In genomic region chr22:21937821-21938070, GRCh38 we compare ENCODE assay signal across 8 cellular contexts. TPM values are rescaled to one million over a fixed set of nuclear protein-coding genes. Genes with fewer than 3 reads are reported as not detected.
DNase-seq lines count a peak whose midpoint lies in the region; ATAC-seq and TF ChIP-seq lines count a peak whose summit lies in the region.

No MANE protein-coding gene starts in this region.

- intact Hi-C loops in PC-3 (cut with micrococcal nuclease): loop anchor here (1.0 to 5.0 kb wide), 3 partner anchors 15 to 224 kb away; partner anchors contain the start of gene PPM1F

- POLR2A ChIA-PET in BJ (lab: Charles Lee) (interaction anchor here (0.8 kb wide), 1 partner anchor 230 kb away, joined by 14 read pairs; no protein-coding TSS in a partner anchor), PC-3 (lab: Charles Lee; ENCODE audit: unreplicated experiment) (no interaction called here)

- no peaks in the 10 kb centered on the region for H3K9me2 ChIP-seq in PC-3 (replicated peaks; ENCODE audit: low read length)

- H3F3A ChIP-seq in PC-3 (ENCODE audit: low read length, unreplicated experiment): peaks cover 2% of the 10 kb centered on the region

- H3K4me3 ChIP-seq in BJ (ENCODE audit: low read depth, low read length) (peak overlapping the region; percentile 47; the same call in 1 of the 2 replicates), PC-3 (ENCODE audit: low read length) (peak overlapping the region; percentile 69; the same call in 1 of the 2 replicates), neuron (ENCODE audit: low read length) (peak overlapping the region; percentile 51)
- H3K4me3 ChIP-seq in effector memory CD4-positive, alpha-beta T cell (ENCODE audit: insufficient read depth, low read depth, low read length, poor library complexity, severe bottlenecking): no peak overlapping the region

- H3K4me2 ChIP-seq in PC-3 (ENCODE audit: low read length): peak overlapping the region; percentile 92

- H3K27ac ChIP-seq in PC-3 (ENCODE audit: low read length): peak overlapping the region; percentile 93
- H3K27ac ChIP-seq in epithelial cell of prostate: peak overlapping the region; percentile 100
- no peak overlapping the region for H3K27ac ChIP-seq in effector memory CD4-positive, alpha-beta T cell (ENCODE audit: insufficient read depth, low read length, poor library complexity, severe bottlenecking)

- H3K79me2 ChIP-seq in PC-3 (ENCODE audit: low read length): 0 out of 2 replicates have a peak, but pooled peaks cover 15% of the 10 kb centered on the region

- H3K27me3 ChIP-seq in BJ (ENCODE audit: control insufficient read depth, insufficient read depth, low read length) (no peaks in the 10 kb centered on the region), PC-3 (ENCODE audit: low read length) (no peaks in the 10 kb centered on the region), neuron (ENCODE audit: insufficient read depth, low read length) (no peaks in the 10 kb centered on the region)
- no peaks in the 10 kb centered on the region for H3K27me3 ChIP-seq in effector memory CD4-positive, alpha-beta T cell (replicated peaks; ENCODE audit: control insufficient read depth, insufficient read depth, low read length, poor library complexity, severe bottlenecking)

- ATAC-seq in PC-3 (peak; percentile 9), HG02840 (IDR thresholded peaks at IDR 0.05; ENCODE audit: low FRiP score, unreplicated experiment) (no peak)

- TF ChIP-seq CTCF in BJ (IDR thresholded peaks at IDR 0.05; ENCODE audit: insufficient read depth, low read depth, low read length): no peak
- no peak for TF ChIP-seq CTCF in PC-3 (conservative IDR thresholded peaks at IDR 0.05; ENCODE audit: low read depth, low read length)

- H2AFZ ChIP-seq in PC-3 (ENCODE audit: low read length): peak overlapping the region; percentile 97
- H2AFZ ChIP-seq in neuron (ENCODE audit: low read depth, low read length): no peak overlapping the region

- no peaks in the 10 kb centered on the region for H3K9me3 ChIP-seq in PC-3 (ENCODE audit: low read length)
- no peaks in the 10 kb centered on the region for H3K9me3 ChIP-seq in neuron (ENCODE audit: low read length)
- H3K9me3 ChIP-seq in effector memory CD4-positive, alpha-beta T cell (ENCODE audit: control insufficient read depth, low read length): no peaks in the 10 kb centered on the region

- peaks cover 31% of the 10 kb centered on the region for H3K4me1 ChIP-seq in PC-3 (ENCODE audit: insufficient read depth, low read length)
- H3K4me1 ChIP-seq in neuron (ENCODE audit: insufficient read depth, low read length): peaks cover 22% of the 10 kb centered on the region
- peaks cover 22% of the 10 kb centered on the region for H3K4me1 ChIP-seq in effector memory CD4-positive, alpha-beta T cell (ENCODE audit: control insufficient read depth, insufficient read depth, low read length, poor library complexity, severe bottlenecking)

- H4K20me1 ChIP-seq in PC-3 (ENCODE audit: low read length): no peaks in the 10 kb centered on the region

- peak overlapping the region; percentile 95 for H3K9ac ChIP-seq in PC-3 (ENCODE audit: low read length)

- peak; percentile 87 for DNase-seq in BJ (ENCODE audit: low read depth)
- no peak for DNase-seq in PC-3
- DNase-seq in epithelial cell of prostate (ENCODE audit: low read depth, low spot score): peak; percentile 66
- no peak for DNase-seq in HCEC 1CT
- no peak for DNase-seq in GF-D8 (lab: John Stamatoyannopoulos, UW)
- DNase-seq in effector memory CD4-positive, alpha-beta T cell: no peak

- CTCF ChIA-PET in BJ (lab: Yijun Ruan, JAX): interaction anchor here (0.6 to 7.3 kb wide), 42 partner anchors 10 to 312 kb away, joined by 3 to 80 read pairs (median 4); partner anchors contain the start of genes PPM1F and TOP3B
- CTCF ChIA-PET in PC-3 (lab: Charles Lee): interaction anchor here (0.5 to 2.5 kb wide), 2 partner anchors 15 to 44 kb away, joined by 3 to 10 read pairs; partner anchors contain the start of genes PPM1F and TOP3B

- no TSS peak for BruUV-seq in PC-3 (replicated peaks; lab: Mats Ljungman, UMichigan)

- H3K36me3 ChIP-seq in BJ (ENCODE audit: control insufficient read depth, insufficient read depth, low read length) (peaks cover 11% of the 10 kb centered on the region), PC-3 (ENCODE audit: low read depth, low read length) (peaks cover 15% of the 10 kb centered on the region; the same call in 1 of the 2 replicates), neuron (ENCODE audit: insufficient read depth, low read length) (peaks cover 13% of the 10 kb centered on the region)
- H3K36me3 ChIP-seq in effector memory CD4-positive, alpha-beta T cell (ENCODE audit: control insufficient read depth, insufficient read depth, low read length): peaks cover 9% of the 10 kb centered on the region

RNA-seq across cellular contexts. Expression of gene PPM1F, which starts 14.9 kb away (rescaled TPM):
- polyA plus RNA-seq in BJ (2011; rRNA removed): 20.1 and 25.3 TPM in 2 replicates
- polyA minus RNA-seq in BJ (2011; rRNA and poly(A)+ RNA removed): 9.2 and 11.9 TPM in 2 replicates
- 40.4 and 46.2 TPM in 2 replicates for total RNA-seq in PC-3 (2014; rRNA removed)

RNA-seq across cellular contexts. Expression of gene TOP3B, which starts 44.8 kb away (rescaled TPM):
- 8.0 and 12.8 TPM in 2 replicates for polyA plus RNA-seq in BJ (2011; rRNA removed)
- 12.9 and 15.0 TPM in 2 replicates for polyA minus RNA-seq in BJ (2011; rRNA and poly(A)+ RNA removed)
- 42.4 and 44.5 TPM in 2 replicates for total RNA-seq in PC-3 (2014; rRNA removed)

Comparison
In these comparisons a context has a peak if more than half of its experiments do, and no peak if none do; other contexts are left out.
1. DNase-seq: peak in BJ (single experiment) and epithelial cell of prostate (single experiment); none in PC-3 (single experiment), HCEC 1CT (single experiment), GF-D8 (single experiment) and effector memory CD4-positive, alpha-beta T cell (0 of 3).